In the genomic region with DNA sequence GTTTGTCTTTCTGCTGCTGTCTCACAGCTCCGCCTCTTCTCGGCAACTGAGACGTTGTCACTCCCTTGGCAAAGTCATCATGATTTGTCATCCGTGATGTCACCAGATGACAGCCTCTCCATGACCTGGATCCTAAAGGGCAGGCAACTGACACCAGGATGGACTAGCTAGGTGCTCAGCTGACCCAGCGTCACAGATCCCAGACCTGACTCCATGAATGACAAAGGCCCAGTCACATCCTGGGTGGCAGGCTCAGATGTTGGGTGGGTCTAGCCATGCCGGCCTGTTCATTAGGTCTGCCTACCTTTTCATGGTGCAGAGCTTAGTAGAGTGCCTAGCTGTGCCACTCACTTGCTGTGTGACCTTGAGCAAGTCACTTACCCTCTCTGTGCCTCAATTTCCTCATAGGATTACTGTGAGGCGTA, we compare ENCODE assay signal across 1 cellular context.
A peak's percentile ranks its signal among the peaks of the same experiment; 100 is the strongest.
TF ChIP-seq lines count a peak whose summit lies in the region.

No MANE protein-coding gene starts in this region.

TF ChIP-seq in H1, 55 proteins besides CTCF, POLR2A, EP300 and RAD21:
- TF ChIP-seq KDM1A (IDR thresholded peaks at IDR 0.05; ENCODE audit: borderline replicate concordance, low read length): peak; percentile 90
- TF ChIP-seq RXRA (IDR thresholded peaks at IDR 0.05; ENCODE audit: insufficient read depth, low read depth, low read length): no peak
- TF ChIP-seq HDAC6 (IDR thresholded peaks at IDR 0.05; ENCODE audit: low read depth, low read length): no peak
- no peak for TF ChIP-seq TAF7 (optimal IDR thresholded peaks at IDR 0.05; ENCODE audit: borderline replicate concordance, low read depth, low read length)
- TF ChIP-seq SP2 (IDR thresholded peaks at IDR 0.05; ENCODE audit: low read length): no peak
- no peak for TF ChIP-seq NRF1 (IDR thresholded peaks at IDR 0.05; ENCODE audit: low read depth, low read length)
- no peak for TF ChIP-seq YY1 (IDR thresholded peaks at IDR 0.05; ENCODE audit: low read depth, low read length)
- peak; percentile 85 for TF ChIP-seq CREB1 (IDR thresholded peaks at IDR 0.05)
- TF ChIP-seq FOSL1 (IDR thresholded peaks at IDR 0.05; ENCODE audit: insufficient read depth, low read depth, low read length): no peak
- no peak for TF ChIP-seq ZNF274 (IDR thresholded peaks at IDR 0.05; ENCODE audit: borderline replicate concordance, extremely low read depth, low read length)
- no peak for TF ChIP-seq BCL11A (IDR thresholded peaks at IDR 0.05; ENCODE audit: low read depth in 2 of 2, low read length in 2 of 2)
- TF ChIP-seq, protein P1, sequence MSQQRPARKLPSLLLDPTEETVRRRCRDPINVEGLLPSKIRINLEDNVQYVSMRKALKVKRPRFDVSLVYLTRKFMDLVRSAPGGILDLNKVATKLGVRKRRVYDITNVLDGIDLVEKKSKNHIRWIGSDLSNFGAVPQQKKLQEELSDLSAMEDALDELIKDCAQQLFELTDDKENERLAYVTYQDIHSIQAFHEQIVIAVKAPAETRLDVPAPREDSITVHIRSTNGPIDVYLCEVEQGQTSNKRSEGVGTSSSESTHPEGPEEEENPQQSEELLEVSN (IDR thresholded peaks at IDR 0.05): no peak
- TF ChIP-seq CBX5 (IDR thresholded peaks at IDR 0.05; ENCODE audit: low read depth, low read length): no peak
- TF ChIP-seq HDAC2 (IDR thresholded peaks at IDR 0.05; ENCODE audit: borderline replicate concordance in 1 of 2, low read depth in 2 of 2, low read length in 2 of 2): 0 out of 4 replicates have a peak, but pooled peaks of 1 of the 2 experiments have one; percentile 25
- TF ChIP-seq NANOG (IDR thresholded peaks at IDR 0.05; ENCODE audit: insufficient read depth, low read depth, low read length, poor library complexity, severe bottlenecking): no peak
TF ChIP-seq in H1: peak in this region for 3.
